20 cellular contexts compared by ENCODE assay signal in genomic region chr6:163402616-163403015, GRCh38. TPM values are rescaled to one million over a fixed set of nuclear protein-coding genes. Genes with fewer than 3 reads are reported as not detected.
DNase-seq lines count a peak whose midpoint lies in the region; FAIRE-seq and TF ChIP-seq lines count a peak whose summit lies in the region.
"Had no signal": no experiment of that assay in that cellular context is flagged by ENCODE, and none has a peak within 500 bp of the region (broad histone marks: within the 10 kb centered on the region; RNA-seq: fewer than 3 reads in every experiment).

No MANE protein-coding gene starts in this region.

- TF ChIP-seq CTCF in endothelial cell (IDR thresholded peaks at IDR 0.05; ENCODE audit: unreplicated experiment): no peak

- H3K27ac ChIP-seq in angular gyrus (ENCODE audit: low read depth, low read length): peak overlapping the region; percentile 10
- no peak overlapping the region for H3K27ac ChIP-seq in small intestine (ENCODE audit: low read depth in 1 of 2, low read length in 1 of 2)
- H3K27ac ChIP-seq: 22Rv1, A549 had no signal

- H3K4me3 ChIP-seq in small intestine (ENCODE audit: low read depth in 1 of 2, low read length in 2 of 2): no peak overlapping the region
- H3K4me3 ChIP-seq: A549, GM12878 had no signal

- H3K9me3 Mint-ChIP-seq in activated naive CD4-positive, alpha-beta T cell treated with anti-CD3 and anti-CD28 coated beads, Interleukin-2, amount 50 U/mL, for 24 hours: no peaks in the 10 kb centered on the region
- H3K9me3 Mint-ChIP-seq in endothelial cell (ENCODE audit: unreplicated experiment): no peaks in the 10 kb centered on the region
- H3K9me3 Mint-ChIP-seq: CD4-positive, CD25-positive, alpha-beta regulatory T cell; CD8-positive, alpha-beta memory T cell; H9 had no signal

- H3K4me1 Mint-ChIP-seq in activated naive CD4-positive, alpha-beta T cell treated with anti-CD3 and anti-CD28 coated beads, Interleukin-2, amount 50 U/mL, for 24 hours: peaks cover 23% of the 10 kb centered on the region
- peaks cover 42% of the 10 kb centered on the region for H3K4me1 Mint-ChIP-seq in endothelial cell (ENCODE audit: unreplicated experiment)

- no peaks in the 10 kb centered on the region for H3K27me3 ChIP-seq in small intestine (ENCODE audit: control insufficient read depth in 2 of 2, insufficient read depth in 2 of 2, low read length in 2 of 2)

- no peak overlapping the region for H3K4me3 Mint-ChIP-seq in activated naive CD4-positive, alpha-beta T cell treated with anti-CD3 and anti-CD28 coated beads, Interleukin-2, amount 50 U/mL, for 24 hours
- no peak overlapping the region for H3K4me3 Mint-ChIP-seq in endothelial cell (ENCODE audit: unreplicated experiment)
- H3K4me3 Mint-ChIP-seq: CD4-positive, CD25-positive, alpha-beta regulatory T cell; CD8-positive, alpha-beta memory T cell; H9 had no signal

- no peak for FAIRE-seq in small intestine (lab: Jason Lieb, UNC)
- FAIRE-seq: A549, GM12878 had no signal

- H3K4me1 ChIP-seq in small intestine (ENCODE audit: control insufficient read depth in 2 of 2, insufficient read depth in 1 of 2, low read depth in 1 of 2, low read length in 1 of 2): no peaks in the 10 kb centered on the region
- H3K4me1 ChIP-seq: A549 had no signal

- 84 to 87% (median 86%) methylated on average over 7 of the region's 7 CpGs for WGBS in small intestine, 3 donors

- H3K36me3 ChIP-seq in small intestine (ENCODE audit: control insufficient read depth in 2 of 2, insufficient read depth in 2 of 2, low read length in 2 of 2): no peaks in the 10 kb centered on the region

- H3K9me3 ChIP-seq in small intestine (ENCODE audit: control insufficient read depth, low read depth): no peaks in the 10 kb centered on the region
- H3K9me3 ChIP-seq: A549 had no signal

- no peaks in the 10 kb centered on the region for H3K36me3 Mint-ChIP-seq in activated naive CD4-positive, alpha-beta T cell treated with anti-CD3 and anti-CD28 coated beads, Interleukin-2, amount 50 U/mL, for 24 hours
- no peaks in the 10 kb centered on the region for H3K36me3 Mint-ChIP-seq in endothelial cell (ENCODE audit: low read depth, unreplicated experiment)
- H3K36me3 Mint-ChIP-seq: CD4-positive, CD25-positive, alpha-beta regulatory T cell; CD8-positive, alpha-beta memory T cell had no signal

- no peaks in the 10 kb centered on the region for H3K27me3 Mint-ChIP-seq in activated naive CD4-positive, alpha-beta T cell treated with anti-CD3 and anti-CD28 coated beads, Interleukin-2, amount 50 U/mL, for 24 hours
- peaks cover 10% of the 10 kb centered on the region for H3K27me3 Mint-ChIP-seq in endothelial cell (ENCODE audit: unreplicated experiment)

- H3K27ac Mint-ChIP-seq in activated naive CD4-positive, alpha-beta T cell treated with anti-CD3 and anti-CD28 coated beads, Interleukin-2, amount 50 U/mL, for 24 hours: peak overlapping the region; percentile 30
- peak overlapping the region; percentile 64 for H3K27ac Mint-ChIP-seq in endothelial cell (ENCODE audit: unreplicated experiment)

- DNase-seq in activated naive CD4-positive, alpha-beta T cell treated with anti-CD3 and anti-CD28 coated beads, Interleukin-2, amount 50 U/mL, for 16 hours: no peak
- DNase-seq in endothelial cell (ENCODE audit: low spot score): no peak
- no peak for DNase-seq in small intestine
- DNase-seq in NCI-H446 (lab: John Stamatoyannopoulos, UW): no peak
- DNase-seq in stimulated activated CD4-positive, alpha-beta T cell treated with anti-CD3 and anti-CD28 coated beads, Interleukin-2, amount 100 ng/mL, for 24 hours: no peak
- DNase-seq: C1 segment of cervical spinal cord; CD4-positive, CD25-positive, alpha-beta regulatory T cell; CD8-positive, alpha-beta memory T cell; COR-L47; DMS 273 treated with DMSO at 0.1 percent for 48 hours; DMS53; DND-41; EL; GOT3; H9 had no signal

RNA-seq across cellular contexts. Expression of gene QKI, which starts 11.9 kb away (rescaled TPM):
- total RNA-seq in endothelial cell (ENCODE audit: unreplicated experiment): 326 TPM
- 10 to 100 TPM in 2 of 3 donors, 1 to 10 TPM in 1; 2.5 to 15.8 (median 11.6) TPM for polyA plus RNA-seq in small intestine
